Comparison of ENCODE assay signal across 14 cellular contexts in the genomic region with DNA sequence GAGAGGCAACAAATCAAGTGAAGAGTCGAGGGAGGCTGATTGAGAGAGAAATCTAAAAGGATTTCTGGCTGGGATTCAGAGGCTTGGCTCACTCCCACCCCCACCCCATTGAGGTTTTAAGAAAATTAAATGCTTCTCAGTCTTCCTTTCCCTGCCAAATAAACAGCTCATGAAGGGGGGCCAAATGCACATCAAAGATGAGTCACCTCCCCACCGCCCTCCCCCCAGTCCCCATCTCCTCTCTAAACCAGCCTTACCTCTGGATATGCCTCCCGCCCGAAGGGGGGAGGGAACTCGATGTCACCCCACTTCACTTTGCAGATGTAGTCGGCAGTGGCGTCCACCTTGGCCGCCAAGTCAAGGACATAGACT. TPM values are rescaled to one million over a fixed set of nuclear protein-coding genes. Genes with fewer than 3 reads are reported as not detected.
DNase-seq lines count a peak whose midpoint lies in the region; ATAC-seq and TF ChIP-seq lines count a peak whose summit lies in the region.
"Had no signal": no experiment of that assay in that cellular context is flagged by ENCODE, and none has a peak within 500 bp of the region (broad histone marks: within the 10 kb centered on the region; RNA-seq: fewer than 3 reads in every experiment).

No MANE protein-coding gene starts in this region.

- no peak for ATAC-seq in activated CD8-positive, alpha-beta T cell treated with anti-CD3 and anti-CD28 coated beads for 36 hours
- no peak for ATAC-seq in activated CD8-positive, alpha-beta T cell treated with anti-CD3 and anti-CD28 coated beads, Interleukin-2, amount 10 ng/mL, durations not matched to agents 7 days and 5 days
- ATAC-seq in SK-N-SH treated with all-trans-retinoic acid at 6 μM for 48 hours (peak; percentile 67), HG02623 (IDR thresholded peaks at IDR 0.05; ENCODE audit: unreplicated experiment) (no peak), GM18519 (IDR thresholded peaks at IDR 0.05; ENCODE audit: low FRiP score, unreplicated experiment) (no peak)

- no peaks in the 10 kb centered on the region for H4K20me1 ChIP-seq in hepatocyte (ENCODE audit: insufficient read depth, poor library complexity, severe bottlenecking)

- H3K4me3 Mint-ChIP-seq in activated CD8-positive, alpha-beta T cell treated with anti-CD3 and anti-CD28 coated beads for 36 hours, result no peak overlapping the region
- no peak overlapping the region for H3K4me3 Mint-ChIP-seq in activated CD8-positive, alpha-beta T cell treated with anti-CD3 and anti-CD28 coated beads, Interleukin-2, amount 10 ng/mL, durations not matched to agents 7 days and 5 days
- H3K4me3 Mint-ChIP-seq: activated B cell treated with CpG ODN at 0.5 μM for 24 hours; stimulated activated naive CD8-positive, alpha-beta T cell treated with anti-CD3 and anti-CD28 coated beads, Interleukin-15, Interleukin-2, amounts not matched to agents 100 ng/mL and 50 ng/mL, for 24 hours had no signal

- H3K9me3 ChIP-seq in hepatocyte (ENCODE audit: low read depth), result no peaks in the 10 kb centered on the region
- no peaks in the 10 kb centered on the region for H3K9me3 ChIP-seq in vagina
- H3K9me3 ChIP-seq: colonic mucosa had no signal

- no peak overlapping the region for H2AFZ ChIP-seq in hepatocyte

- no peak overlapping the region for H3K4me3 ChIP-seq in hepatocyte
- H3K4me3 ChIP-seq in vagina, result no peak overlapping the region
- H3K4me3 ChIP-seq: colonic mucosa had no signal

- no peak for TF ChIP-seq POLR2A in vagina (IDR thresholded peaks at IDR 0.05)

- no peak for TF ChIP-seq CTCF in activated CD8-positive, alpha-beta T cell treated with anti-CD3 and anti-CD28 coated beads for 36 hours (IDR thresholded peaks at IDR 0.05)
- no peak for TF ChIP-seq CTCF in hepatocyte (IDR thresholded peaks at IDR 0.05; ENCODE audit: poor library complexity)
- no peak for TF ChIP-seq CTCF in vagina (IDR thresholded peaks at IDR 0.05)

- intact Hi-C loops in activated CD8-positive, alpha-beta T cell treated with anti-CD3 and anti-CD28 coated beads for 36 hours (cut with micrococcal nuclease), result no loop called here
- intact Hi-C loops in vagina (cut with DNase I), result no loop called here

- no peak overlapping the region for H3K4me2 ChIP-seq in hepatocyte

- H3K27ac ChIP-seq in hepatocyte (peak overlapping the region; percentile 69), vagina (peak overlapping the region; percentile 80)
- H3K27ac ChIP-seq: HL-60 had no signal

- H3K27me3 ChIP-seq in hepatocyte, result no peaks in the 10 kb centered on the region
- no peaks in the 10 kb centered on the region for H3K27me3 ChIP-seq in vagina
- H3K27me3 ChIP-seq: colonic mucosa had no signal

- 89% methylated on average over 8 of the region's 8 CpGs for WGBS in hepatocyte (ENCODE audit: low lambda C conversion rate, missing lambda C conversion rate)

- H3K9me2 ChIP-seq in hepatocyte (replicated peaks; ENCODE audit: insufficient read depth), result no peaks in the 10 kb centered on the region

- H3K4me1 ChIP-seq in hepatocyte (ENCODE audit: insufficient read depth), result peaks cover 12% of the 10 kb centered on the region
- H3K4me1 ChIP-seq in vagina, result peaks cover 9% of the 10 kb centered on the region
- H3K4me1 ChIP-seq: colonic mucosa had no signal

- DNase-seq in activated CD8-positive, alpha-beta T cell treated with anti-CD3 and anti-CD28 coated beads for 36 hours, result no peak
- DNase-seq in activated CD8-positive, alpha-beta T cell treated with anti-CD3 and anti-CD28 coated beads, Interleukin-2, amount 10 ng/mL, durations not matched to agents 7 days and 5 days, result no peak
- DNase-seq in hepatocyte (ENCODE audit: low spot score) (no peak), vagina (ENCODE audit: extremely low spot score in 2 of 2) (no peak)
- no peak for DNase-seq in stimulated activated CD4-positive, alpha-beta T cell treated with anti-CD3 and anti-CD28 coated beads, Interleukin-4, amount 100 ng/mL, for 24 hours
- DNase-seq: activated B cell treated with CpG ODN at 0.5 μM for 24 hours, colonic mucosa, NCI-H1417 treated with DMSO at 0.1 percent for 48 hours had no signal

- H3K36me3 ChIP-seq in hepatocyte (replicated peaks; ENCODE audit: insufficient read depth, low read depth), result no peaks in the 10 kb centered on the region
- H3K36me3 ChIP-seq in vagina, result peaks cover 0 to 68% of the 10 kb centered on the region in 2 donors

- H3K4me1 Mint-ChIP-seq in activated CD8-positive, alpha-beta T cell treated with anti-CD3 and anti-CD28 coated beads for 36 hours (ENCODE audit: low read depth), result no peaks in the 10 kb centered on the region
- no peaks in the 10 kb centered on the region for H3K4me1 Mint-ChIP-seq in activated CD8-positive, alpha-beta T cell treated with anti-CD3 and anti-CD28 coated beads, Interleukin-2, amount 10 ng/mL, durations not matched to agents 7 days and 5 days (ENCODE audit: low read depth)
- H3K4me1 Mint-ChIP-seq: activated B cell treated with CpG ODN at 0.5 μM for 24 hours had no signal

- peak overlapping the region; percentile 26 for H3K27ac Mint-ChIP-seq in activated CD8-positive, alpha-beta T cell treated with anti-CD3 and anti-CD28 coated beads for 36 hours
- no peak overlapping the region for H3K27ac Mint-ChIP-seq in activated CD8-positive, alpha-beta T cell treated with anti-CD3 and anti-CD28 coated beads, Interleukin-2, amount 10 ng/mL, durations not matched to agents 7 days and 5 days
- H3K27ac Mint-ChIP-seq: activated B cell treated with CpG ODN at 0.5 μM for 24 hours; stimulated activated naive CD8-positive, alpha-beta T cell treated with anti-CD3 and anti-CD28 coated beads, Interleukin-15, Interleukin-2, amounts not matched to agents 100 ng/mL and 50 ng/mL, for 24 hours had no signal

- CTCF ChIA-PET in activated CD8-positive, alpha-beta T cell treated with anti-CD3 and anti-CD28 coated beads for 36 hours (lab: Charles Lee), result no interaction called here
- CTCF ChIA-PET in activated CD8-positive, alpha-beta T cell treated with anti-CD3 and anti-CD28 coated beads, Interleukin-2, amount 10 ng/mL, durations not matched to agents 7 days and 5 days (lab: Charles Lee), result no interaction called here

- no peaks in the 10 kb centered on the region for H3K9me3 Mint-ChIP-seq in activated CD8-positive, alpha-beta T cell treated with anti-CD3 and anti-CD28 coated beads for 36 hours
- H3K9me3 Mint-ChIP-seq in activated CD8-positive, alpha-beta T cell treated with anti-CD3 and anti-CD28 coated beads, Interleukin-2, amount 10 ng/mL, durations not matched to agents 7 days and 5 days (ENCODE audit: insufficient read depth), result no peaks in the 10 kb centered on the region
- H3K9me3 Mint-ChIP-seq: activated B cell treated with CpG ODN at 0.5 μM for 24 hours; activated T-helper 2 cell treated with anti-CD3 and anti-CD28 coated beads, Interferon-gamma antibody, Interleukin-2, Interleukin-4, amounts not matched to agents 10 μg/mL and 5 μg/mL and 100 μg/mL, durations not matched to agents 14 hours and 24 hours and 36 hours; stimulated activated naive CD8-positive, alpha-beta T cell treated with anti-CD3 and anti-CD28 coated beads, Interleukin-15, Interleukin-2, amounts not matched to agents 100 ng/mL and 50 ng/mL, for 24 hours had no signal

- peaks cover 23% of the 10 kb centered on the region for H3K79me2 ChIP-seq in hepatocyte

- peaks cover 45% of the 10 kb centered on the region for H3K36me3 Mint-ChIP-seq in activated CD8-positive, alpha-beta T cell treated with anti-CD3 and anti-CD28 coated beads for 36 hours (ENCODE audit: low read depth)
- H3K36me3 Mint-ChIP-seq in activated CD8-positive, alpha-beta T cell treated with anti-CD3 and anti-CD28 coated beads, Interleukin-2, amount 10 ng/mL, durations not matched to agents 7 days and 5 days (ENCODE audit: low read depth), result peaks cover 61% of the 10 kb centered on the region

- POLR2A ChIA-PET in activated CD8-positive, alpha-beta T cell treated with anti-CD3 and anti-CD28 coated beads for 36 hours (lab: Charles Lee), result interaction anchor here (0.6 to 2.4 kb wide), 3 partner anchors 11 to 44 kb away, joined by 3 to 5 read pairs (median 4); no protein-coding TSS in a partner anchor
- POLR2A ChIA-PET in activated CD8-positive, alpha-beta T cell treated with anti-CD3 and anti-CD28 coated beads, Interleukin-2, amount 10 ng/mL, durations not matched to agents 7 days and 5 days (lab: Charles Lee), result no interaction called here

- H3K27me3 Mint-ChIP-seq in activated CD8-positive, alpha-beta T cell treated with anti-CD3 and anti-CD28 coated beads for 36 hours, result no peaks in the 10 kb centered on the region
- no peaks in the 10 kb centered on the region for H3K27me3 Mint-ChIP-seq in activated CD8-positive, alpha-beta T cell treated with anti-CD3 and anti-CD28 coated beads, Interleukin-2, amount 10 ng/mL, durations not matched to agents 7 days and 5 days (ENCODE audit: low read depth)
- H3K27me3 Mint-ChIP-seq: activated B cell treated with CpG ODN at 0.5 μM for 24 hours; stimulated activated naive CD8-positive, alpha-beta T cell treated with anti-CD3 and anti-CD28 coated beads, Interleukin-15, Interleukin-2, amounts not matched to agents 100 ng/mL and 50 ng/mL, for 24 hours had no signal

TF ChIP-seq in SK-N-SH treated with all-trans-retinoic acid at 6 μM for 48 hours, 23 proteins besides CTCF, POLR2A, EP300 and RAD21 (continues in another document):
- TF ChIP-seq ZFP30 (CRISPR knock-in tag; IDR thresholded peaks at IDR 0.05), result no peak
- TF ChIP-seq RARB (CRISPR knock-in tag; IDR thresholded peaks at IDR 0.05), result 0 out of 2 replicates have a peak, but pooled peaks have one; percentile 38
- TF ChIP-seq ISL1 (CRISPR knock-in tag; IDR thresholded peaks at IDR 0.05), result peak; percentile 97

RNA-seq across cellular contexts. Expression of a gene that starts 11.6 kb away (rescaled TPM):
- total RNA-seq in activated CD8-positive, alpha-beta T cell treated with anti-CD3 and anti-CD28 coated beads for 36 hours, result 100 to 1,000 TPM; 185 to 186 TPM
- 100 to 1,000 TPM; 177 to 185 TPM for total RNA-seq in activated CD8-positive, alpha-beta T cell treated with anti-CD3 and anti-CD28 coated beads, Interleukin-2, amount 10 ng/mL, durations not matched to agents 7 days and 5 days
- total RNA-seq in hepatocyte (157 and 167 TPM in 2 replicates), vagina (74.9 TPM)
- 82.1 and 101 TPM in 2 replicates for polyA plus RNA-seq in hepatocyte

RNA-seq across cellular contexts. Expression of a gene that starts 23.2 kb away (rescaled TPM):
- total RNA-seq in activated CD8-positive, alpha-beta T cell treated with anti-CD3 and anti-CD28 coated beads for 36 hours, result 1 to 10 TPM in 1 of 2 experiments, under 1 TPM in 1; 0.81 to 1.4 TPM
- total RNA-seq in activated CD8-positive, alpha-beta T cell treated with anti-CD3 and anti-CD28 coated beads, Interleukin-2, amount 10 ng/mL, durations not matched to agents 7 days and 5 days, result under 1 TPM; 0.89 to 0.97 TPM
- total RNA-seq in hepatocyte (0.52 and 0.53 TPM in 2 replicates), vagina (1.7 TPM)
- 0.75 and 0.76 TPM in 2 replicates for polyA plus RNA-seq in hepatocyte

RNA-seq across cellular contexts. Expression of a gene that starts 41.9 kb away (rescaled TPM):
- 10 to 100 TPM; 19.2 to 19.6 TPM for total RNA-seq in activated CD8-positive, alpha-beta T cell treated with anti-CD3 and anti-CD28 coated beads for 36 hours
- 10 to 100 TPM; 12.3 to 13.2 TPM for total RNA-seq in activated CD8-positive, alpha-beta T cell treated with anti-CD3 and anti-CD28 coated beads, Interleukin-2, amount 10 ng/mL, durations not matched to agents 7 days and 5 days
- 21.5 and 25.2 TPM in 2 replicates for total RNA-seq in hepatocyte
- polyA plus RNA-seq in hepatocyte, result 9.0 and 10.0 TPM in 2 replicates
- 15.2 TPM for total RNA-seq in vagina

RNA-seq across cellular contexts. Expression of a gene that starts 59.4 kb away (rescaled TPM):
- total RNA-seq in activated CD8-positive, alpha-beta T cell treated with anti-CD3 and anti-CD28 coated beads for 36 hours, result 10 to 100 TPM; 50.1 to 54.5 TPM
- 10 to 100 TPM; 93.4 to 94.6 TPM for total RNA-seq in activated CD8-positive, alpha-beta T cell treated with anti-CD3 and anti-CD28 coated beads, Interleukin-2, amount 10 ng/mL, durations not matched to agents 7 days and 5 days
- total RNA-seq in hepatocyte (59.8 and 61.4 TPM in 2 replicates), vagina (54.0 TPM)
- 77.7 and 97.0 TPM in 2 replicates for polyA plus RNA-seq in hepatocyte
